1 cellular context compared by ENCODE assay signal in the genomic region with DNA sequence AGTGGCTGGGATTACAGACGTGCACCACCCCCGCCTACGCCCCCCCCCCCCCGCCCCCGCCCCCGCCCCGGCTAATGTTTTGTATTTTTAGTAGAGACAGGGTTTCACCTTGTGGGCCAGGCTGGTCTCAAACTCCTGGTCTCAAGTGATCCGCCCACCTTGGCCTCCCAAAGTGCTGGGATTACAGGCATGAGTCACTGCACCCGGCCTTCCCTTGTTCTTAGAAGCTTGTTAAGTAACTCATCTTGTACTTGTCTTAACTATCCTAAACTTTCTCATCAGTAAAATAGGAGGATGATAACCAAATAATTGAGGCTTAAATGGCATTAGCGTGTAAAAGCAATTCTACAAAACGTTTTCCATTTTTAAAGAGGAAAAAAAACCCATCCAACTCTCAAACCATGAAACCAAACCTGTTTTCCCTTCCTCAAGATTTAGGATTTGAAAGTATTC.
TF ChIP-seq lines count a peak whose summit lies in the region.

No MANE protein-coding gene starts in this region.

TF ChIP-seq in K562, 482 proteins besides CTCF, POLR2A, EP300 and RAD21 (continued from another document and continues in another):
- TF ChIP-seq, protein P1, sequence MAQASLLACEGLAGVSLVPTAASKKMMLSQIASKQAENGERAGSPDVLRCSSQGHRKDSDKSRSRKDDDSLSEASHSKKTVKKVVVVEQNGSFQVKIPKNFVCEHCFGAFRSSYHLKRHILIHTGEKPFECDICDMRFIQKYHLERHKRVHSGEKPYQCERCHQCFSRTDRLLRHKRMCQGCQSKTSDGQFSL (CRISPR knock-in tag; IDR thresholded peaks at IDR 0.05), result no peak
- TF ChIP-seq, protein P1 (tag; IDR thresholded peaks at IDR 0.05), result 0 out of 4 replicates have a peak, but pooled peaks of 1 of the 2 experiments have one; percentile 30
- TF ChIP-seq DPF2 (IDR thresholded peaks at IDR 0.05) (peak; percentile 85), CBFA2T3 (IDR thresholded peaks at IDR 0.05) (peak; percentile 32; the same call in 1 of the 2 replicates), MXI1 (IDR thresholded peaks at IDR 0.05; ENCODE audit: low read depth, low read length) (no peak), ZNF23 (CRISPR knock-in tag; IDR thresholded peaks at IDR 0.05) (no peak), MYBL2 (IDR thresholded peaks at IDR 0.05; ENCODE audit: low read depth) (no peak), MYBL2 (CRISPR knock-in tag; IDR thresholded peaks at IDR 0.05; ENCODE audit: borderline replicate concordance) (no peak), ZEB2 (IDR thresholded peaks at IDR 0.05) (no peak), ZFP1 (CRISPR knock-in tag; IDR thresholded peaks at IDR 0.05) (no peak), ARNT (IDR thresholded peaks at IDR 0.05) (no peak), ETV6 (IDR thresholded peaks at IDR 0.05; ENCODE audit: borderline replicate concordance in 1 of 2, low read depth in 2 of 2, low read length in 1 of 2) (no peak), ETV6 (CRISPR knock-in tag; IDR thresholded peaks at IDR 0.05; ENCODE audit: borderline replicate concordance) (no peak), IRF2 (CRISPR knock-in tag; IDR thresholded peaks at IDR 0.05) (no peak), CTBP1 (IDR thresholded peaks at IDR 0.05; ENCODE audit: borderline replicate concordance) (no peak), ZNF121 (CRISPR knock-in tag; conservative IDR thresholded peaks at IDR 0.05) (no peak), SMARCA4 (IDR thresholded peaks at IDR 0.05) (peak; percentile 79), FOXJ2 (tag; IDR thresholded peaks at IDR 0.05) (no peak), NCOR1 (IDR thresholded peaks at IDR 0.05) (no peak), JUN (IDR thresholded peaks at IDR 0.05; ENCODE audit: borderline replicate concordance, low read depth, low read length) (0 out of 2 replicates have a peak, but pooled peaks have one; percentile 34), JUN (CRISPR knock-in tag; IDR thresholded peaks at IDR 0.05; ENCODE audit: borderline replicate concordance) (no peak), CHD4 (IDR thresholded peaks at IDR 0.05; ENCODE audit: insufficient read depth, insufficient replicate concordance, low read depth, low read length, poor library complexity, severe bottlenecking) (no peak), TAF15 (IDR thresholded peaks at IDR 0.05; ENCODE audit: low read depth, low read length) (no peak), PHF21A (IDR thresholded peaks at IDR 0.05; ENCODE audit: borderline replicate concordance, low read depth) (0 out of 2 replicates have a peak, but pooled peaks have one; percentile 15), ZBTB8A (IDR thresholded peaks at IDR 0.05; ENCODE audit: partially characterized antibody) (no peak), NFIC (IDR thresholded peaks at IDR 0.05) (no peak), ZKSCAN1 (IDR thresholded peaks at IDR 0.05; ENCODE audit: low read depth, low read length) (no peak), KDM1A (IDR thresholded peaks at IDR 0.05) (0 out of 4 replicates have a peak, but pooled peaks of 1 of the 2 experiments have one; percentile 7), RNF2 (IDR thresholded peaks at IDR 0.05) (no peak), ARID1B (IDR thresholded peaks at IDR 0.05) (peak; percentile 64), SMARCE1 (IDR thresholded peaks at IDR 0.05) (peak; percentile 57; the same call in 1 of the 2 replicates), DNMT1 (IDR thresholded peaks at IDR 0.05) (no peak)
- TF ChIP-seq, protein P2, sequence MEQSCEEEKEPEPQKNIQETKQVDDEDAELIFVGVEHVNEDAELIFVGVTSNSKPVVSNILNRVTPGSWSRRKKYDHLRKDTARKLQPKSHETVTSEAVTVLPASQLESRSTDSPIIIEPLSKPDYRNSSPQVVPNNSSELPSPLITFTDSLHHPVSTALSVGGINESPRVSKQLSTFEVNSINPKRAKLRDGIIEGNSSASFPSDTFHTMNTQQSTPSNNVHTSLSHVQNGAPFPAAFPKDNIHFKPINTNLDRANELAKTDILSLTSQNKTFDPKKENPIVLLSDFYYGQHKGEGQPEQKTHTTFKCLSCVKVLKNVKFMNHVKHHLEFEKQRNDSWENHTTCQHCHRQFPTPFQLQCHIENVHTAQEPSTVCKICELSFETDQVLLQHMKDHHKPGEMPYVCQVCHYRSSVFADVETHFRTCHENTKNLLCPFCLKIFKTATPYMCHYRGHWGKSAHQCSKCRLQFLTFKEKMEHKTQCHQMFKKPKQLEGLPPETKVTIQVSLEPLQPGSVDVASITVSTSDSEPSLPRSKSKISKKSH (CRISPR knock-in tag; IDR thresholded peaks at IDR 0.05), result no peak
- TF ChIP-seq, protein P3, sequence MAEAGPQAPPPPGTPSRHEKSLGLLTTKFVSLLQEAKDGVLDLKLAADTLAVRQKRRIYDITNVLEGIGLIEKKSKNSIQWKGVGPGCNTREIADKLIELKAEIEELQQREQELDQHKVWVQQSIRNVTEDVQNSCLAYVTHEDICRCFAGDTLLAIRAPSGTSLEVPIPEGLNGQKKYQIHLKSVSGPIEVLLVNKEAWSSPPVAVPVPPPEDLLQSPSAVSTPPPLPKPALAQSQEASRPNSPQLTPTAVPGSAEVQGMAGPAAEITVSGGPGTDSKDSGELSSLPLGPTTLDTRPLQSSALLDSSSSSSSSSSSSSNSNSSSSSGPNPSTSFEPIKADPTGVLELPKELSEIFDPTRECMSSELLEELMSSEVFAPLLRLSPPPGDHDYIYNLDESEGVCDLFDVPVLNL (CRISPR knock-in tag; IDR thresholded peaks at IDR 0.05; ENCODE audit: low read depth), result no peak
- TF ChIP-seq, protein P4, sequence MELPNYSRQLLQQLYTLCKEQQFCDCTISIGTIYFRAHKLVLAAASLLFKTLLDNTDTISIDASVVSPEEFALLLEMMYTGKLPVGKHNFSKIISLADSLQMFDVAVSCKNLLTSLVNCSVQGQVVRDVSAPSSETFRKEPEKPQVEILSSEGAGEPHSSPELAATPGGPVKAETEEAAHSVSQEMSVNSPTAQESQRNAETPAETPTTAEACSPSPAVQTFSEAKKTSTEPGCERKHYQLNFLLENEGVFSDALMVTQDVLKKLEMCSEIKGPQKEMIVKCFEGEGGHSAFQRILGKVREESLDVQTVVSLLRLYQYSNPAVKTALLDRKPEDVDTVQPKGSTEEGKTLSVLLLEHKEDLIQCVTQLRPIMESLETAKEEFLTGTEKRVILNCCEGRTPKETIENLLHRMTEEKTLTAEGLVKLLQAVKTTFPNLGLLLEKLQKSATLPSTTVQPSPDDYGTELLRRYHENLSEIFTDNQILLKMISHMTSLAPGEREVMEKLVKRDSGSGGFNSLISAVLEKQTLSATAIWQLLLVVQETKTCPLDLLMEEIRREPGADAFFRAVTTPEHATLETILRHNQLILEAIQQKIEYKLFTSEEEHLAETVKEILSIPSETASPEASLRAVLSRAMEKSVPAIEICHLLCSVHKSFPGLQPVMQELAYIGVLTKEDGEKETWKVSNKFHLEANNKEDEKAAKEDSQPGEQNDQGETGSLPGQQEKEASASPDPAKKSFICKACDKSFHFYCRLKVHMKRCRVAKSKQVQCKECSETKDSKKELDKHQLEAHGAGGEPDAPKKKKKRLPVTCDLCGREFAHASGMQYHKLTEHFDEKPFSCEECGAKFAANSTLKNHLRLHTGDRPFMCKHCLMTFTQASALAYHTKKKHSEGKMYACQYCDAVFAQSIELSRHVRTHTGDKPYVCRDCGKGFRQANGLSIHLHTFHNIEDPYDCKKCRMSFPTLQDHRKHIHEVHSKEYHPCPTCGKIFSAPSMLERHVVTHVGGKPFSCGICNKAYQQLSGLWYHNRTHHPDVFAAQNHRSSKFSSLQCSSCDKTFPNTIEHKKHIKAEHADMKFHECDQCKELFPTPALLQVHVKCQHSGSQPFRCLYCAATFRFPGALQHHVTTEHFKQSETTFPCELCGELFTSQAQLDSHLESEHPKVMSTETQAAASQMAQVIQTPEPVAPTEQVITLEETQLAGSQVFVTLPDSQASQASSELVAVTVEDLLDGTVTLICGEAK (IDR thresholded peaks at IDR 0.05), result no peak
- TF ChIP-seq, protein P4 (CRISPR knock-in tag; IDR thresholded peaks at IDR 0.05), result no peak
- TF ChIP-seq, protein P5, sequence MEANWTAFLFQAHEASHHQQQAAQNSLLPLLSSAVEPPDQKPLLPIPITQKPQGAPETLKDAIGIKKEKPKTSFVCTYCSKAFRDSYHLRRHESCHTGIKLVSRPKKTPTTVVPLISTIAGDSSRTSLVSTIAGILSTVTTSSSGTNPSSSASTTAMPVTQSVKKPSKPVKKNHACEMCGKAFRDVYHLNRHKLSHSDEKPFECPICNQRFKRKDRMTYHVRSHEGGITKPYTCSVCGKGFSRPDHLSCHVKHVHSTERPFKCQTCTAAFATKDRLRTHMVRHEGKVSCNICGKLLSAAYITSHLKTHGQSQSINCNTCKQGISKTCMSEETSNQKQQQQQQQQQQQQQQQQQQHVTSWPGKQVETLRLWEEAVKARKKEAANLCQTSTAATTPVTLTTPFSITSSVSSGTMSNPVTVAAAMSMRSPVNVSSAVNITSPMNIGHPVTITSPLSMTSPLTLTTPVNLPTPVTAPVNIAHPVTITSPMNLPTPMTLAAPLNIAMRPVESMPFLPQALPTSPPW (CRISPR knock-in tag; IDR thresholded peaks at IDR 0.05), result peak; percentile 77
- TF ChIP-seq, protein P6, sequence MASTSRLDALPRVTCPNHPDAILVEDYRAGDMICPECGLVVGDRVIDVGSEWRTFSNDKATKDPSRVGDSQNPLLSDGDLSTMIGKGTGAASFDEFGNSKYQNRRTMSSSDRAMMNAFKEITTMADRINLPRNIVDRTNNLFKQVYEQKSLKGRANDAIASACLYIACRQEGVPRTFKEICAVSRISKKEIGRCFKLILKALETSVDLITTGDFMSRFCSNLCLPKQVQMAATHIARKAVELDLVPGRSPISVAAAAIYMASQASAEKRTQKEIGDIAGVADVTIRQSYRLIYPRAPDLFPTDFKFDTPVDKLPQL (IDR thresholded peaks at IDR 0.05; ENCODE audit: extremely low read depth, insufficient read length), result no peak
- TF ChIP-seq, protein P7, sequence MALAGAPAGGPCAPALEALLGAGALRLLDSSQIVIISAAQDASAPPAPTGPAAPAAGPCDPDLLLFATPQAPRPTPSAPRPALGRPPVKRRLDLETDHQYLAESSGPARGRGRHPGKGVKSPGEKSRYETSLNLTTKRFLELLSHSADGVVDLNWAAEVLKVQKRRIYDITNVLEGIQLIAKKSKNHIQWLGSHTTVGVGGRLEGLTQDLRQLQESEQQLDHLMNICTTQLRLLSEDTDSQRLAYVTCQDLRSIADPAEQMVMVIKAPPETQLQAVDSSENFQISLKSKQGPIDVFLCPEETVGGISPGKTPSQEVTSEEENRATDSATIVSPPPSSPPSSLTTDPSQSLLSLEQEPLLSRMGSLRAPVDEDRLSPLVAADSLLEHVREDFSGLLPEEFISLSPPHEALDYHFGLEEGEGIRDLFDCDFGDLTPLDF (CRISPR knock-in tag; IDR thresholded peaks at IDR 0.05), result no peak
- TF ChIP-seq, protein P8, sequence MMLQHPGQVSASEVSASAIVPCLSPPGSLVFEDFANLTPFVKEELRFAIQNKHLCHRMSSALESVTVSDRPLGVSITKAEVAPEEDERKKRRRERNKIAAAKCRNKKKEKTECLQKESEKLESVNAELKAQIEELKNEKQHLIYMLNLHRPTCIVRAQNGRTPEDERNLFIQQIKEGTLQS (IDR thresholded peaks at IDR 0.05), result peak; percentile 85
- TF ChIP-seq, protein P8 (CRISPR knock-in tag; conservative IDR thresholded peaks at IDR 0.05), result no peak
- TF ChIP-seq, protein P9, sequence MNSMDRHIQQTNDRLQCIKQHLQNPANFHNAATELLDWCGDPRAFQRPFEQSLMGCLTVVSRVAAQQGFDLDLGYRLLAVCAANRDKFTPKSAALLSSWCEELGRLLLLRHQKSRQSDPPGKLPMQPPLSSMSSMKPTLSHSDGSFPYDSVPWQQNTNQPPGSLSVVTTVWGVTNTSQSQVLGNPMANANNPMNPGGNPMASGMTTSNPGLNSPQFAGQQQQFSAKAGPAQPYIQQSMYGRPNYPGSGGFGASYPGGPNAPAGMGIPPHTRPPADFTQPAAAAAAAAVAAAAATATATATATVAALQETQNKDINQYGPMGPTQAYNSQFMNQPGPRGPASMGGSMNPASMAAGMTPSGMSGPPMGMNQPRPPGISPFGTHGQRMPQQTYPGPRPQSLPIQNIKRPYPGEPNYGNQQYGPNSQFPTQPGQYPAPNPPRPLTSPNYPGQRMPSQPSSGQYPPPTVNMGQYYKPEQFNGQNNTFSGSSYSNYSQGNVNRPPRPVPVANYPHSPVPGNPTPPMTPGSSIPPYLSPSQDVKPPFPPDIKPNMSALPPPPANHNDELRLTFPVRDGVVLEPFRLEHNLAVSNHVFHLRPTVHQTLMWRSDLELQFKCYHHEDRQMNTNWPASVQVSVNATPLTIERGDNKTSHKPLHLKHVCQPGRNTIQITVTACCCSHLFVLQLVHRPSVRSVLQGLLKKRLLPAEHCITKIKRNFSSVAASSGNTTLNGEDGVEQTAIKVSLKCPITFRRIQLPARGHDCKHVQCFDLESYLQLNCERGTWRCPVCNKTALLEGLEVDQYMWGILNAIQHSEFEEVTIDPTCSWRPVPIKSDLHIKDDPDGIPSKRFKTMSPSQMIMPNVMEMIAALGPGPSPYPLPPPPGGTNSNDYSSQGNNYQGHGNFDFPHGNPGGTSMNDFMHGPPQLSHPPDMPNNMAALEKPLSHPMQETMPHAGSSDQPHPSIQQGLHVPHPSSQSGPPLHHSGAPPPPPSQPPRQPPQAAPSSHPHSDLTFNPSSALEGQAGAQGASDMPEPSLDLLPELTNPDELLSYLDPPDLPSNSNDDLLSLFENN (IDR thresholded peaks at IDR 0.05; ENCODE audit: low read depth in 2 of 2, low read length in 2 of 2), result no peak
